ENCODE assay signal across 12 cellular contexts in the genomic region with DNA sequence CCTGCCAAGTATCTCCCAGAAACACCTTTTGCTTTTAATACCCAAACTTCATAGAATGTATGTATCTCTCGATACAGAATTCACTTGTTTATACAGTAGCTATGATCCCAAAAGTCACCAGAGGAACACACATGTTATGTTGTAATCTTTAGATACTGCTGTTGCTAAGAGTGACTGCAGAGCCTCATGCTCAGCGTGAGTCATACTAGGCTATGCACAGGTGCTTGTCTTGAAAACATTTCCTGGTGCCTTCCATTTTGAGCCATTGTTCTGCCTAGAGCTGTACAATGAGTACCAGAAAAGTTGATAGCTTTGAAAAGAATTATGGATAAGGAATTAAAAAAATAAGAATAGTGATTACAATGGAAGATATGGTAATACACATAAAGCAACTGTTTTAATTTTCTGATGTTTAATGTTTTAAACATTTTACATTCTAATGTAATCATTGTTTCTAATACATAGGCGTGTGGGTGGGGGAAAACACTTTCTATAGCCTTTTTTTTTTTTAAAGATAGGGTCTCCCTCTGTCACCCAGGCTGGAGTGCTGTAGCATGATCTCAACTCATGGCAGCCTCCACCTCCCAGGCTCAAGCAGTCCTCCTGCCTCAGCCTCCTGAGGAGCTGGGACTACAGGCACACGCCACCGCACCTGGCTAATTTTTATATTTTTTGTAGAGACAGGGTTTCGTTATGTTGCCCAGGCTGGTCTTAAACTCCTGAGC.
A peak's percentile ranks its signal among the peaks of the same experiment; 100 is the strongest.
DNase-seq lines count a peak whose midpoint lies in the region; ATAC-seq, FAIRE-seq and TF ChIP-seq lines count a peak whose summit lies in the region.
"Had no signal": no experiment of that assay in that cellular context is flagged by ENCODE, and none has a peak within 500 bp of the region (broad histone marks: within the 10 kb centered on the region; RNA-seq: fewer than 3 reads in every experiment).

No MANE protein-coding gene starts in this region.

- no peak overlapping the region for H3K23ac ChIP-seq in IMR-90 (ENCODE audit: low read depth, low read length)

- H3K27me3 ChIP-seq in IMR-90 (ENCODE audit: control insufficient read depth, insufficient read depth, low read length) = peaks cover 5% of the 10 kb centered on the region; the same call in 1 of the 2 replicates
- H3K27me3 ChIP-seq in body of pancreas = no peaks in the 10 kb centered on the region
- H3K27me3 ChIP-seq in keratinocyte (ENCODE audit: control insufficient read depth, extremely low read depth, insufficient read depth, low read length) = no peaks in the 10 kb centered on the region
- H3K27me3 ChIP-seq in gastrocnemius medialis = no peaks in the 10 kb centered on the region
- H3K27me3 ChIP-seq: vagina had no signal

- no peak overlapping the region for H3K4me3 ChIP-seq in IMR-90 (ENCODE audit: insufficient read depth, low read depth, low read length)
- no peak overlapping the region for H3K4me3 ChIP-seq in body of pancreas
- no peak overlapping the region for H3K4me3 ChIP-seq in keratinocyte (ENCODE audit: control insufficient read depth in 2 of 3, extremely low read depth in 1 of 3, insufficient read depth in 2 of 3, low read depth in 1 of 3, low read length in 3 of 3)
- no peak overlapping the region for H3K4me3 ChIP-seq in gastrocnemius medialis
- H3K4me3 ChIP-seq: vagina had no signal

- no peak overlapping the region for H2AK9ac ChIP-seq in IMR-90 (replicated peaks; ENCODE audit: low read depth, low read length, poor library complexity)

- CTCF ChIA-PET in IMR-90 (lab: Yijun Ruan, JAX) = no interaction called here

- H3K4me1 ChIP-seq in IMR-90 (ENCODE audit: control insufficient read depth, insufficient read depth, low read length) (no peaks in the 10 kb centered on the region), body of pancreas (no peaks in the 10 kb centered on the region), keratinocyte (ENCODE audit: control insufficient read depth, extremely low read depth, insufficient read depth, low read length) (no peaks in the 10 kb centered on the region), gastrocnemius medialis (no peaks in the 10 kb centered on the region)
- H3K4me1 ChIP-seq: vagina had no signal

- H3K4me2 ChIP-seq in IMR-90 (ENCODE audit: low read depth, low read length) = no peak overlapping the region
- no peak overlapping the region for H3K4me2 ChIP-seq in keratinocyte (ENCODE audit: control insufficient read depth, extremely low read depth, insufficient read depth, low read depth, low read length)

- no peak overlapping the region for H2BK15ac ChIP-seq in IMR-90 (ENCODE audit: low read depth, low read length)

- H4K5ac ChIP-seq in IMR-90 (ENCODE audit: low read depth, low read length) = no peak overlapping the region

- in situ Hi-C loops in IMR-90 (cut with MboI; ENCODE audit: low sequenced_read_pairs) = no loop called here
- in situ Hi-C loops in gastrocnemius medialis (cut with MboI; ENCODE audit: low sequenced_read_pairs in 4 of 4) = no loop called here

- peaks cover 3% of the 10 kb centered on the region; the same call in 1 of the 2 replicates for H3K27me3 Mint-ChIP-seq in HFFc6 (ENCODE audit: insufficient read depth)

- intact Hi-C loops in IMR-90 (cut with micrococcal nuclease) = no loop called here
- intact Hi-C loops in body of pancreas (cut with DNase I) = no loop called here
- intact Hi-C loops in gastrocnemius medialis (cut with DNase I; ENCODE audit: low total_unique reads) = no loop called here

- no peaks in the 10 kb centered on the region for H3K9me3 Mint-ChIP-seq in HFFc6

- H3K79me2 ChIP-seq in keratinocyte (ENCODE audit: control insufficient read depth, insufficient read depth, low read length) = no peaks in the 10 kb centered on the region

- no peak overlapping the region for H3K27ac Mint-ChIP-seq in HFFc6

- H3K79me1 ChIP-seq in IMR-90 (ENCODE audit: low read depth in 1 of 2, low read length in 2 of 2) = no peaks in the 10 kb centered on the region

- H3K9ac ChIP-seq in IMR-90 (ENCODE audit: low read depth, low read length) (no peak overlapping the region), keratinocyte (ENCODE audit: control insufficient read depth, extremely low read depth, insufficient read depth, low read length) (no peak overlapping the region)

- H2BK5ac ChIP-seq in IMR-90 (ENCODE audit: low read depth, low read length, poor library complexity, severe bottlenecking) = no peak overlapping the region

- H2AK5ac ChIP-seq in IMR-90 (ENCODE audit: low read depth, low read length) = no peak overlapping the region

- H2AFZ ChIP-seq in IMR-90 (replicated peaks; ENCODE audit: low read length, poor library complexity) (no peak overlapping the region), keratinocyte (ENCODE audit: control insufficient read depth, low read length) (no peak overlapping the region)

- no peak overlapping the region for H3K18ac ChIP-seq in IMR-90 (ENCODE audit: low read depth, low read length)

- no TSS peak for BruUV-seq in IMR-90 (replicated peaks; lab: Mats Ljungman, UMichigan)

- no peaks in the 10 kb centered on the region for H3K36me3 ChIP-seq in IMR-90 (ENCODE audit: control insufficient read depth, insufficient read depth, low read length)
- no peaks in the 10 kb centered on the region for H3K36me3 ChIP-seq in body of pancreas (replicated peaks in 1 of 2; ENCODE audit: insufficient read depth in 1 of 2, low read depth in 2 of 2)
- no peaks in the 10 kb centered on the region for H3K36me3 ChIP-seq in keratinocyte (ENCODE audit: control insufficient read depth in 2 of 2, extremely low read depth in 1 of 2, insufficient read depth in 2 of 2, low read length in 2 of 2)
- H3K36me3 ChIP-seq in gastrocnemius medialis = no peaks in the 10 kb centered on the region
- H3K36me3 ChIP-seq: neutrophil, vagina had no signal

- no peak overlapping the region for H3K56ac ChIP-seq in IMR-90 (ENCODE audit: extremely low read depth, insufficient read depth, low read length)

- ATAC-seq in IMR-90 (ENCODE audit: low read depth) (no peak), body of pancreas (peak; percentile 92), GM21381 (IDR thresholded peaks at IDR 0.05; ENCODE audit: unreplicated experiment) (no peak), gastrocnemius medialis (no peak)

- H3K4ac ChIP-seq in IMR-90 (ENCODE audit: low read depth, low read length) = no peak overlapping the region

- H4K20me1 ChIP-seq in IMR-90 (ENCODE audit: insufficient read depth, low read length) (no peaks in the 10 kb centered on the region), keratinocyte (ENCODE audit: control insufficient read depth, extremely low read depth, insufficient read depth, low read length) (no peaks in the 10 kb centered on the region)

- H3K4me1 Mint-ChIP-seq in HFFc6 (ENCODE audit: low read depth) = no peaks in the 10 kb centered on the region

- H4K8ac ChIP-seq in IMR-90 (ENCODE audit: low read depth in 2 of 2, low read length in 2 of 2) = no peak overlapping the region

- no peak overlapping the region for H3K14ac ChIP-seq in IMR-90 (replicated peaks; ENCODE audit: low read depth, low read length)

- no peaks in the 10 kb centered on the region for H3K36me3 Mint-ChIP-seq in HFFc6 (ENCODE audit: low read depth)

- no peak overlapping the region for H2BK120ac ChIP-seq in IMR-90 (ENCODE audit: low read depth, low read length)

- dilution Hi-C loops in IMR-90 (cut with HindIII; ENCODE audit: low sequenced_read_pairs, unreplicated experiment) (no loop called here), keratinocyte (cut with MboI; ENCODE audit: extremely low pct_ligation_motif_present, low sequenced_read_pairs) (no loop called here)

- WGBS in IMR-90 (ENCODE audit: extremely low coverage in 2 of 2, insufficient read length in 1 of 2), 2 experiments = 60% methylated on average over 1 of the region's 6 CpGs; no CpG with 5 or more reads in 1 of the 2 experiments
- WGBS in body of pancreas, 2 donors = 84 to 93% methylated on average over 6 of the region's 6 CpGs

- POLR2A ChIA-PET in IMR-90 (lab: Charles Lee; ENCODE audit: unreplicated experiment) = no interaction called here

- no peak overlapping the region for H3K4me3 Mint-ChIP-seq in HFFc6

- peak; percentile 65 for DNase-seq in Ammon's horn (ENCODE audit: low spot score)
- peak; percentile 11 for DNase-seq in IMR-90
- peak in 3 of 4 donors; percentile 27 to 59 (median 55) for DNase-seq in body of pancreas
- no peak for DNase-seq in keratinocyte (ENCODE audit: low read depth, low spot score)
- DNase-seq in HFFc6 = no peak
- no peak for DNase-seq in gastrocnemius medialis
- DNase-seq in activated CD4-positive, alpha-beta T cell treated with anti-CD3 and anti-CD28 coated beads, Interleukin-2, amount 50 U/mL, for 4 hours = no peak
- DNase-seq: activated CD4-positive, CD25-positive, alpha-beta regulatory T cell treated with anti-CD3 and anti-CD28 coated beads, Interleukin-2, amount 50 U/mL, for 72 hours; NCI-H1417 treated with DMSO at 0.1 percent for 48 hours had no signal

- no peak overlapping the region for H4K91ac ChIP-seq in IMR-90 (ENCODE audit: insufficient read depth, low read depth, low read length)

- H3K27ac ChIP-seq in IMR-90 (ENCODE audit: insufficient read depth, low read length) (no peak overlapping the region), body of pancreas (no peak overlapping the region), keratinocyte (ENCODE audit: control insufficient read depth, insufficient read depth, low read length) (peak overlapping the region; percentile 33), gastrocnemius medialis (no peak overlapping the region)
- H3K27ac ChIP-seq: neutrophil, vagina had no signal

- no peak for FAIRE-seq in keratinocyte (lab: Jason Lieb, UNC)

- TF ChIP-seq POLR2A in IMR-90 (IDR thresholded peaks at IDR 0.05; ENCODE audit: low read depth, low read length) = no peak
- no peak for TF ChIP-seq POLR2A in body of pancreas (IDR thresholded peaks at IDR 0.05)
- TF ChIP-seq POLR2A in gastrocnemius medialis (IDR thresholded peaks at IDR 0.05) = no peak

- H3K9me1 ChIP-seq in IMR-90 (ENCODE audit: insufficient read depth, low read length) = no peaks in the 10 kb centered on the region
- no peaks in the 10 kb centered on the region for H3K9me1 ChIP-seq in keratinocyte (ENCODE audit: control insufficient read depth, extremely low read depth, insufficient read depth, low read length)

- H2BK20ac ChIP-seq in IMR-90 (ENCODE audit: low read depth, low read length) = no peak overlapping the region

- H3K9me3 ChIP-seq in IMR-90 (ENCODE audit: control insufficient read depth, insufficient read depth, low read length) (no peaks in the 10 kb centered on the region), body of pancreas (no peaks in the 10 kb centered on the region), keratinocyte (ENCODE audit: control insufficient read depth, low read depth, low read length) (no peaks in the 10 kb centered on the region), gastrocnemius medialis (no peaks in the 10 kb centered on the region)
- H3K9me3 ChIP-seq: neutrophil, vagina had no signal

- TF ChIP-seq CTCF in IMR-90 (conservative IDR thresholded peaks at IDR 0.05; ENCODE audit: low read depth, low read length) = no peak
- TF ChIP-seq CTCF in body of pancreas (IDR thresholded peaks at IDR 0.05) = no peak
- TF ChIP-seq CTCF in keratinocyte (optimal IDR thresholded peaks at IDR 0.05 in 1 of 3, IDR thresholded peaks at IDR 0.05 in 1 of 3, conservative IDR thresholded peaks at IDR 0.05 in 1 of 3; ENCODE audit: extremely low read depth in 1 of 3, insufficient read depth in 2 of 3, low read length in 3 of 3) = no peak
- no peak for TF ChIP-seq CTCF in HFFc6 (IDR thresholded peaks at IDR 0.05)
- TF ChIP-seq CTCF in gastrocnemius medialis (IDR thresholded peaks at IDR 0.05 in 4 of 5, conservative IDR thresholded peaks at IDR 0.05 in 1 of 5) = no peak

- TF ChIP-seq RAD21 in IMR-90 (IDR thresholded peaks at IDR 0.05; ENCODE audit: low read length) = no peak

Comparison
In these comparisons a context has a peak if more than half of its experiments do, and no peak if none do; other contexts are left out.
1. DNase-seq: peak in Ammon's horn (single experiment), IMR-90 (single experiment) and body of pancreas (3 of 4); none in keratinocyte (single experiment), HFFc6 (single experiment), gastrocnemius medialis (0 of 2) and activated CD4-positive, alpha-beta T cell treated with anti-CD3 and anti-CD28 coated beads, Interleukin-2, amount 50 U/mL, for 4 hours (0 of 2).